15 cellular contexts compared by ENCODE assay signal in genomic region chr4:137967480-137968190, GRCh38.
DNase-seq lines count a peak whose midpoint lies in the region; ATAC-seq, FAIRE-seq and TF ChIP-seq lines count a peak whose summit lies in the region.
"Had no signal": no experiment of that assay in that cellular context is flagged by ENCODE, and none has a peak within 500 bp of the region (broad histone marks: within the 10 kb centered on the region; RNA-seq: fewer than 3 reads in every experiment).

No MANE protein-coding gene starts in this region.

- H3K4me2 ChIP-seq in K562 (ENCODE audit: insufficient read depth, low read length) = no peak overlapping the region; the same call in 1 of the 2 replicates

- H3K27me3 ChIP-seq in K562 (ENCODE audit: control insufficient read depth in 2 of 2, insufficient read depth in 2 of 2, low read length in 2 of 2) = no peaks in the 10 kb centered on the region
- no peaks in the 10 kb centered on the region for H3K27me3 ChIP-seq in foreskin keratinocyte
- peaks cover 0 to 2% (median 0%) of the 10 kb centered on the region in 4 donors for H3K27me3 ChIP-seq in pancreas

- no TSS peak for BruUV-seq in K562 (replicated peaks; lab: Mats Ljungman, UMichigan)

- FAIRE-seq in K562 (lab: Jason Lieb, UNC) (peak; percentile 15), pancreas (lab: Jason Lieb, UNC) (no peak)

- no peaks in the 10 kb centered on the region for H4K20me1 ChIP-seq in K562 (replicated peaks; ENCODE audit: control insufficient read depth, insufficient read depth, low read length)

- DNase-seq in EL (peak; percentile 20), LHCN-M2 (ENCODE audit: low read depth) (peak; percentile 22), K562 (ENCODE audit: extremely low read depth in 1 of 4, low spot score in 3 of 4) (peak; percentile 5 to 43 (median 8)), foreskin keratinocyte (peak in 1 of 2 donors; percentile 36), pancreas (no peak), Kasumi-1 (lab: John Stamatoyannopoulos, UW) (no peak)
- DNase-seq: CD4-positive, alpha-beta T cell; DND-41; H7; NCI-H1092; NCI-H1694; NCI-H2171 had no signal

- POLR2A ChIA-PET in K562 (lab: Yijun Ruan, JAX) = no interaction called here

- TF ChIP-seq CTCF in K562 (IDR thresholded peaks at IDR 0.05 in 2 of 3, conservative IDR thresholded peaks at IDR 0.05 in 1 of 3; ENCODE audit: insufficient read depth in 2 of 3, low read depth in 1 of 3, low read length in 3 of 3) = no peak
- TF ChIP-seq CTCF in foreskin keratinocyte (conservative IDR thresholded peaks at IDR 0.05) = no peak
- no peak for TF ChIP-seq CTCF in pancreas (IDR thresholded peaks at IDR 0.05)

- intact Hi-C loops in K562 (cut with micrococcal nuclease) (no loop called here), pancreas (cut with DNase I) (no loop called here)

- peak; percentile 47; the same call in 1 of the 2 replicates for TF ChIP-seq EP300 in K562 (IDR thresholded peaks at IDR 0.05; ENCODE audit: low read length)

- no peaks in the 10 kb centered on the region for H3K36me3 ChIP-seq in K562 (ENCODE audit: control insufficient read depth, insufficient read depth, low read length)
- no peaks in the 10 kb centered on the region for H3K36me3 ChIP-seq in pancreas

- ATAC-seq in K562 (peak; percentile 66), foreskin keratinocyte (peak; percentile 74), pancreas (no peak), GM18505 (IDR thresholded peaks at IDR 0.05; ENCODE audit: unreplicated experiment) (no peak), HG02571 (IDR thresholded peaks at IDR 0.05; ENCODE audit: unreplicated experiment) (no peak)

- no peaks in the 10 kb centered on the region for H3K9me1 ChIP-seq in K562 (ENCODE audit: control insufficient read depth, insufficient read depth, low read length)

- WGBS in K562 (ENCODE audit: insufficient coverage, low coverage, missing lambda C conversion rate) = 8% methylated on average over 6 of the region's 6 CpGs
- 76 to 83% methylated on average over 6 of the region's 6 CpGs for WGBS in pancreas, 2 donors

- no peaks in the 10 kb centered on the region for H3K79me2 ChIP-seq in K562 (ENCODE audit: control insufficient read depth, insufficient read depth, low read length)

- H3K4me3 ChIP-seq in K562 (no peak overlapping the region), pancreas (no peak overlapping the region)

- H3K4me1 ChIP-seq in K562 (replicated peaks in 1 of 2; ENCODE audit: control insufficient read depth in 2 of 2, insufficient read depth in 2 of 2, low read length in 2 of 2) = peaks cover 0 to 10% of the 10 kb centered on the region in 2 experiments; a peak in 2 of 5 replicates
- no peaks in the 10 kb centered on the region for H3K4me1 ChIP-seq in foreskin keratinocyte
- H3K4me1 ChIP-seq in pancreas = no peaks in the 10 kb centered on the region

- CTCF ChIA-PET in K562 (lab: Yijun Ruan, JAX; ENCODE audit: low intra/inter-chr PET ratio) = no interaction called here

- in situ Hi-C loops in K562 (cut with MboI) = no loop called here

- H3K27ac ChIP-seq in K562 (ENCODE audit: extremely low read depth, low read depth, low read length) (peak overlapping the region; percentile 67; the same call in 2 of the 3 replicates), foreskin keratinocyte (peak overlapping the region; percentile 18), pancreas (no peak overlapping the region)
- H3K27ac ChIP-seq: RWPE1 had no signal

- H3K9ac ChIP-seq in K562 (ENCODE audit: insufficient read depth in 1 of 2, low read depth in 2 of 2, low read length in 2 of 2) = no peak overlapping the region

- peaks cover 6% of the 10 kb centered on the region; the same call in 1 of the 2 replicates for H3K9me3 ChIP-seq in K562 (replicated peaks; ENCODE audit: control insufficient read depth, insufficient read depth, low read depth, low read length)
- no peaks in the 10 kb centered on the region for H3K9me3 ChIP-seq in pancreas

- no peak for TF ChIP-seq POLR2A in K562 (conservative IDR thresholded peaks at IDR 0.05)
- no peak for TF ChIP-seq POLR2A in GM18505 (IDR thresholded peaks at IDR 0.05; ENCODE audit: borderline replicate concordance, extremely low read depth, insufficient read depth, insufficient read length)

- H2AFZ ChIP-seq in K562 (ENCODE audit: low read depth, low read length) = no peak overlapping the region

- TF ChIP-seq RAD21 in K562 (CRISPR knock-in tag; conservative IDR thresholded peaks at IDR 0.05 in 1 of 2, IDR thresholded peaks at IDR 0.05 in 1 of 2) = no peak

TF ChIP-seq in K562, 482 proteins besides CTCF, POLR2A, EP300 and RAD21 (continues in another document):
- TF ChIP-seq MAFG (tag; conservative IDR thresholded peaks at IDR 0.05) (peak; percentile 71), IFI16 (CRISPR knock-in tag; IDR thresholded peaks at IDR 0.05) (peak; percentile 67; the same call in 1 of the 2 replicates), FOXO4 (CRISPR knock-in tag; IDR thresholded peaks at IDR 0.05) (0 out of 2 replicates have a peak, but pooled peaks have one; percentile 88), ADNP (tag; IDR thresholded peaks at IDR 0.05) (peak; percentile 61; the same call in 1 of the 2 replicates), MYNN (IDR thresholded peaks at IDR 0.05) (no peak), MYNN (CRISPR knock-in tag; IDR thresholded peaks at IDR 0.05) (no peak), ZNF311 (CRISPR knock-in tag; IDR thresholded peaks at IDR 0.05) (peak; percentile 98), KLF6 (CRISPR knock-in tag; IDR thresholded peaks at IDR 0.05; ENCODE audit: borderline replicate concordance) (peak; percentile 84; the same call in 1 of the 2 replicates), ZNF644 (tag; IDR thresholded peaks at IDR 0.05; ENCODE audit: low read depth) (peak; percentile 98), NFATC3 (IDR thresholded peaks at IDR 0.05) (no peak), PHF21A (IDR thresholded peaks at IDR 0.05; ENCODE audit: borderline replicate concordance, low read depth) (no peak), SMAD3 (CRISPR knock-in tag; conservative IDR thresholded peaks at IDR 0.05) (peak; percentile 86), FOSL1 (tag; conservative IDR thresholded peaks at IDR 0.05) (peak; percentile 89), NCOA2 (IDR thresholded peaks at IDR 0.05; ENCODE audit: partially characterized antibody in 2 of 2) (no peak), MEF2D (tag; conservative IDR thresholded peaks at IDR 0.05; ENCODE audit: low read depth) (peak; percentile 89), ZNF140 (CRISPR knock-in tag; IDR thresholded peaks at IDR 0.05) (peak; percentile 85), ZNF197 (CRISPR knock-in tag; IDR thresholded peaks at IDR 0.05; ENCODE audit: low read depth) (peak; percentile 74; the same call in 1 of the 2 replicates), GTF2A2 (tag; IDR thresholded peaks at IDR 0.05) (peak; percentile 91), ZNF583 (CRISPR knock-in tag; IDR thresholded peaks at IDR 0.05) (peak; percentile 96), DMBX1 (CRISPR knock-in tag; IDR thresholded peaks at IDR 0.05; ENCODE audit: borderline replicate concordance) (peak; percentile 100), JUND (IDR thresholded peaks at IDR 0.05; ENCODE audit: borderline replicate concordance, low read depth, low read length) (0 out of 2 replicates have a peak, but pooled peaks have one; percentile 36), JUND (tag; IDR thresholded peaks at IDR 0.05; ENCODE audit: borderline replicate concordance, low read depth, low read length) (peak; percentile 50; the same call in 2 of the 3 replicates), DDX20 (tag; IDR thresholded peaks at IDR 0.05; ENCODE audit: low read depth) (peak; percentile 83), ZBTB34 (CRISPR knock-in tag; IDR thresholded peaks at IDR 0.05) (peak; percentile 84; the same call in 1 of the 2 replicates), ZNF586 (CRISPR knock-in tag; conservative IDR thresholded peaks at IDR 0.05) (0 out of 2 replicates have a peak, but pooled peaks have one; percentile 39), ATF1 (CRISPR knock-in tag; IDR thresholded peaks at IDR 0.05) (no peak), ATF1 (tag; IDR thresholded peaks at IDR 0.05) (peak; percentile 27; the same call in 1 of the 2 replicates), ZNF589 (CRISPR knock-in tag; IDR thresholded peaks at IDR 0.05; ENCODE audit: low read depth) (peak; percentile 83; the same call in 1 of the 2 replicates)
- TF ChIP-seq, protein P1, sequence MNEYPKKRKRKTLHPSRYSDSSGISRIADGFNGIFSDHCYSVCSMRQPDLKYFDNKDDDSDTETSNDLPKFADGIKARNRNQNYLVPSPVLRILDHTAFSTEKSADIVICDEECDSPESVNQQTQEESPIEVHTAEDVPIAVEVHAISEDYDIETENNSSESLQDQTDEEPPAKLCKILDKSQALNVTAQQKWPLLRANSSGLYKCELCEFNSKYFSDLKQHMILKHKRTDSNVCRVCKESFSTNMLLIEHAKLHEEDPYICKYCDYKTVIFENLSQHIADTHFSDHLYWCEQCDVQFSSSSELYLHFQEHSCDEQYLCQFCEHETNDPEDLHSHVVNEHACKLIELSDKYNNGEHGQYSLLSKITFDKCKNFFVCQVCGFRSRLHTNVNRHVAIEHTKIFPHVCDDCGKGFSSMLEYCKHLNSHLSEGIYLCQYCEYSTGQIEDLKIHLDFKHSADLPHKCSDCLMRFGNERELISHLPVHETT (CRISPR knock-in tag; conservative IDR thresholded peaks at IDR 0.05 in 1 of 2, IDR thresholded peaks at IDR 0.05 in 1 of 2) = peak in 1 of 2 experiments; percentile 89; a peak in 2 of 4 replicates

Comparison
In these comparisons a context has a peak if more than half of its experiments do, and no peak if none do; other contexts are left out.
1. DNase-seq: peak in EL (single experiment), LHCN-M2 (single experiment) and K562 (4 of 4); none in pancreas (0 of 6) and Kasumi-1 (0 of 2).
2. ATAC-seq: peak in K562 (single experiment) and foreskin keratinocyte (single experiment); none in pancreas (0 of 4), GM18505 (single experiment) and HG02571 (single experiment).
3. H3K27ac ChIP-seq: peak in K562 (single experiment) and foreskin keratinocyte (single experiment); none in pancreas (0 of 4).